Comparison of ENCODE assay signal across 16 cellular contexts in the genomic region with DNA sequence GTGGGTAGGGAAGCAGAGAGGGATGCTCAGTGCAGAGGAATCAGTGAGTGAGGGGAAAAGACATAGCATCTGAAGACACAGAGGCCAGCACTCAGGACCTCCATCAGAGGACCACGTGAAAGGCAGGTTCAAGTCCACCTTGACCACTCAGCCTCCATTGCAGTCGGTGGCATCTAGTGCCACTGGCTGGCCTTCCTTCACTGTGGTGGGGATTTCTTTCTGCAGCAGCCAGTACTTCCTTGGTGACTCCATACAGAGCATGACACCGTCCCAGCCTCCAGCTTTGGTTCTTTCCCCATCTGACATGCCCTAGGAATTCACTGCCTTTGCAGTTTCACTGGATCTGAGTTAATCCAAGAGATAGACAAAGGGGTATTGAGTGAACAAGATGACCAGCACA. TPM values are rescaled to one million over a fixed set of nuclear protein-coding genes. Genes with fewer than 3 reads are reported as not detected.
DNase-seq lines count a peak whose midpoint lies in the region; ATAC-seq and TF ChIP-seq lines count a peak whose summit lies in the region.
"Had no signal": no experiment of that assay in that cellular context is flagged by ENCODE, and none has a peak within 500 bp of the region (broad histone marks: within the 10 kb centered on the region; RNA-seq: fewer than 3 reads in every experiment).

No MANE protein-coding gene starts in this region.

- H2AFZ ChIP-seq in Karpas-422 (ENCODE audit: low read length) (no peak overlapping the region), SU-DHL-6 (ENCODE audit: low read depth, low read length, severe bottlenecking) (no peak overlapping the region)
- H2AFZ ChIP-seq: GM23338 had no signal

- H3K36me3 ChIP-seq in Karpas-422 (ENCODE audit: insufficient read depth, low read length) (no peaks in the 10 kb centered on the region; the same call in 1 of the 2 replicates), SU-DHL-6 (ENCODE audit: low read length) (no peaks in the 10 kb centered on the region), endodermal cell (ENCODE audit: control insufficient read depth, insufficient read depth, low read length) (no peaks in the 10 kb centered on the region)
- H3K36me3 ChIP-seq: BE2C, HAP-1 had no signal

- H3K79me2 ChIP-seq in Karpas-422 (ENCODE audit: low read length) (no peaks in the 10 kb centered on the region), SU-DHL-6 (ENCODE audit: insufficient read depth, low read length) (peaks cover 21% of the 10 kb centered on the region)

- CTCF ChIA-PET in activated CD8-positive, alpha-beta T cell treated with anti-CD3 and anti-CD28 coated beads, Interleukin-2, amount 10 ng/mL, durations not matched to agents 7 days and 5 days (lab: Charles Lee), result interaction anchor here (1.9 kb wide), 1 partner anchor 100 kb away, joined by 9 read pairs; no protein-coding TSS in a partner anchor

- H3K4me1 Mint-ChIP-seq in endodermal cell, result no peaks in the 10 kb centered on the region
- H3K4me1 Mint-ChIP-seq in stimulated activated naive B cell treated with anti-CD40 and anti-IgM and Interleukin-4, amounts not matched to agents 10 μg/mL and 1 μg/mL and 100 μg/mL, for 72 hours, result peaks cover 59 to 92% of the 10 kb centered on the region in 2 donors
- H3K4me1 Mint-ChIP-seq in activated CD8-positive, alpha-beta T cell treated with anti-CD3 and anti-CD28 coated beads, Interleukin-2, amount 10 ng/mL, durations not matched to agents 7 days and 5 days (ENCODE audit: low read depth), result peaks cover 25% of the 10 kb centered on the region

- peaks cover 4% of the 10 kb centered on the region for H3K27me3 Mint-ChIP-seq in endodermal cell (ENCODE audit: insufficient read depth)
- no peaks in the 10 kb centered on the region for H3K27me3 Mint-ChIP-seq in stimulated activated naive B cell treated with anti-CD40 and anti-IgM and Interleukin-4, amounts not matched to agents 10 μg/mL and 1 μg/mL and 100 μg/mL, for 72 hours
- H3K27me3 Mint-ChIP-seq in activated CD8-positive, alpha-beta T cell treated with anti-CD3 and anti-CD28 coated beads, Interleukin-2, amount 10 ng/mL, durations not matched to agents 7 days and 5 days (ENCODE audit: low read depth), result peaks cover 2% of the 10 kb centered on the region

- 92 to 100% methylated on average over 2 to 3 of the region's 3 CpGs for WGBS in endodermal cell (ENCODE audit: insufficient coverage in 1 of 2, insufficient read length in 1 of 2), 2 experiments

- peaks cover 91% of the 10 kb centered on the region for H3F3A ChIP-seq in SU-DHL-6 (ENCODE audit: insufficient read depth)

- no peaks in the 10 kb centered on the region for H4K20me1 ChIP-seq in Karpas-422 (ENCODE audit: insufficient read depth, low read depth, low read length)
- no peaks in the 10 kb centered on the region for H4K20me1 ChIP-seq in SU-DHL-6 (ENCODE audit: low read depth, low read length)

- no peak overlapping the region for H3K4me3 Mint-ChIP-seq in endodermal cell
- no peak overlapping the region for H3K4me3 Mint-ChIP-seq in stimulated activated naive B cell treated with anti-CD40 and anti-IgM and Interleukin-4, amounts not matched to agents 10 μg/mL and 1 μg/mL and 100 μg/mL, for 72 hours
- no peak overlapping the region for H3K4me3 Mint-ChIP-seq in activated CD8-positive, alpha-beta T cell treated with anti-CD3 and anti-CD28 coated beads, Interleukin-2, amount 10 ng/mL, durations not matched to agents 7 days and 5 days
- H3K4me3 Mint-ChIP-seq: CD4-positive, alpha-beta memory T cell; GM23338 had no signal

- H3K36me3 Mint-ChIP-seq in endodermal cell (ENCODE audit: low read depth), result no peaks in the 10 kb centered on the region
- peaks cover 0 to 3% of the 10 kb centered on the region in 2 donors for H3K36me3 Mint-ChIP-seq in stimulated activated naive B cell treated with anti-CD40 and anti-IgM and Interleukin-4, amounts not matched to agents 10 μg/mL and 1 μg/mL and 100 μg/mL, for 72 hours
- H3K36me3 Mint-ChIP-seq in activated CD8-positive, alpha-beta T cell treated with anti-CD3 and anti-CD28 coated beads, Interleukin-2, amount 10 ng/mL, durations not matched to agents 7 days and 5 days (ENCODE audit: low read depth), result no peaks in the 10 kb centered on the region
- H3K36me3 Mint-ChIP-seq: CD4-positive, alpha-beta memory T cell had no signal

- ATAC-seq in stimulated activated naive B cell treated with anti-CD40 and anti-IgM and Interleukin-4, amounts not matched to agents 10 μg/mL and 1 μg/mL and 100 μg/mL, for 72 hours (replicated peaks), result no peak
- ATAC-seq in activated CD8-positive, alpha-beta T cell treated with anti-CD3 and anti-CD28 coated beads, Interleukin-2, amount 10 ng/mL, durations not matched to agents 7 days and 5 days, result no peak
- ATAC-seq: A549, GM23338 had no signal

- H3K9ac ChIP-seq in Karpas-422 (ENCODE audit: low read length) (peak overlapping the region; percentile 92), SU-DHL-6 (ENCODE audit: low read length) (peak overlapping the region; percentile 70), endodermal cell (ENCODE audit: extremely low read depth, low read length, poor library complexity, severe bottlenecking) (no peak overlapping the region)

- no peaks in the 10 kb centered on the region for H3K9me3 Mint-ChIP-seq in endodermal cell
- no peaks in the 10 kb centered on the region for H3K9me3 Mint-ChIP-seq in stimulated activated naive B cell treated with anti-CD40 and anti-IgM and Interleukin-4, amounts not matched to agents 10 μg/mL and 1 μg/mL and 100 μg/mL, for 72 hours
- no peaks in the 10 kb centered on the region for H3K9me3 Mint-ChIP-seq in activated CD8-positive, alpha-beta T cell treated with anti-CD3 and anti-CD28 coated beads, Interleukin-2, amount 10 ng/mL, durations not matched to agents 7 days and 5 days (ENCODE audit: insufficient read depth)
- H3K9me3 Mint-ChIP-seq: CD4-positive, alpha-beta memory T cell; IgD-negative memory B cell had no signal

- H3K9me3 ChIP-seq in Karpas-422 (ENCODE audit: low read length) (no peaks in the 10 kb centered on the region), SU-DHL-6 (ENCODE audit: insufficient read depth, low read length) (no peaks in the 10 kb centered on the region), endodermal cell (ENCODE audit: control insufficient read depth, low read length) (no peaks in the 10 kb centered on the region)
- H3K9me3 ChIP-seq: A549, BE2C, HAP-1 had no signal

- H3K4me1 ChIP-seq in Karpas-422 (ENCODE audit: low read length) (peaks cover 94% of the 10 kb centered on the region), endodermal cell (ENCODE audit: control insufficient read depth, insufficient read depth, low read length) (no peaks in the 10 kb centered on the region)
- H3K4me1 ChIP-seq: A549, HAP-1 had no signal

- POLR2A ChIA-PET in activated CD8-positive, alpha-beta T cell treated with anti-CD3 and anti-CD28 coated beads, Interleukin-2, amount 10 ng/mL, durations not matched to agents 7 days and 5 days (lab: Charles Lee), result no interaction called here

- TF ChIP-seq CTCF in SU-DHL-6 (IDR thresholded peaks at IDR 0.05; ENCODE audit: insufficient read depth, low read length, poor library complexity, severe bottlenecking), result no peak
- TF ChIP-seq CTCF in endodermal cell (conservative IDR thresholded peaks at IDR 0.05), result no peak

- H3K27ac ChIP-seq in Karpas-422 (ENCODE audit: low read length) (peak overlapping the region; percentile 99), SU-DHL-6 (ENCODE audit: low read depth, low read length) (peak overlapping the region; percentile 97), endodermal cell (ENCODE audit: low read depth, low read length) (no peak overlapping the region)
- H3K27ac ChIP-seq: A549, C4-2B had no signal

- H3K9me2 ChIP-seq in Karpas-422 (replicated peaks; ENCODE audit: insufficient read depth, low read length), result no peaks in the 10 kb centered on the region
- H3K9me2 ChIP-seq in SU-DHL-6 (replicated peaks; ENCODE audit: insufficient read depth, low read length), result no peaks in the 10 kb centered on the region

- H3K4me3 ChIP-seq in Karpas-422 (ENCODE audit: low read length), result peak overlapping the region; percentile 71
- H3K4me3 ChIP-seq in SU-DHL-6 (ENCODE audit: insufficient read depth, low read length, poor library complexity, severe bottlenecking), result peak overlapping the region; percentile 63
- H3K4me3 ChIP-seq in endodermal cell (ENCODE audit: low read length), result no peak overlapping the region
- H3K4me3 ChIP-seq: A549, GM23338, HAP-1 had no signal

- H3K4me2 ChIP-seq in Karpas-422 (ENCODE audit: low read depth, low read length, poor library complexity, severe bottlenecking) (peak overlapping the region; percentile 82), SU-DHL-6 (ENCODE audit: low read depth, low read length, poor library complexity, severe bottlenecking) (peak overlapping the region; percentile 70)
- H3K4me2 ChIP-seq: A549 had no signal

- DNase-seq in Karpas-422 (peak; percentile 78), endodermal cell (peak; percentile 37), GM19240 (ENCODE audit: insufficient read length, low spot score) (no peak)
- DNase-seq in stimulated activated naive B cell treated with anti-CD40 and anti-IgM and Interleukin-4, amounts not matched to agents 10 μg/mL and 1 μg/mL and 100 μg/mL, for 72 hours, result no peak
- no peak for DNase-seq in activated CD8-positive, alpha-beta memory T cell treated with anti-CD3 and anti-CD28 coated beads, Interleukin-2, amount 50 U/mL, for 48 hours
- no peak for DNase-seq in activated CD8-positive, alpha-beta T cell treated with anti-CD3 and anti-CD28 coated beads, Interleukin-2, amount 10 ng/mL, durations not matched to agents 7 days and 5 days
- DNase-seq: BE2C; CD4-positive, alpha-beta memory T cell; DMS79 treated with DMSO at 0.1 percent for 48 hours; GDM1 had no signal

- H3K27me3 ChIP-seq in Karpas-422 (ENCODE audit: low read length) (no peaks in the 10 kb centered on the region), SU-DHL-6 (ENCODE audit: low read length) (no peaks in the 10 kb centered on the region), endodermal cell (ENCODE audit: control insufficient read depth, insufficient read depth, low read length, poor library complexity, severe bottlenecking) (no peaks in the 10 kb centered on the region)
- H3K27me3 ChIP-seq: BE2C had no signal

- no peak overlapping the region for H3K27ac Mint-ChIP-seq in endodermal cell
- H3K27ac Mint-ChIP-seq in stimulated activated naive B cell treated with anti-CD40 and anti-IgM and Interleukin-4, amounts not matched to agents 10 μg/mL and 1 μg/mL and 100 μg/mL, for 72 hours, result peak overlapping the region; percentile 70
- H3K27ac Mint-ChIP-seq in activated CD8-positive, alpha-beta T cell treated with anti-CD3 and anti-CD28 coated beads, Interleukin-2, amount 10 ng/mL, durations not matched to agents 7 days and 5 days, result no peak overlapping the region
- H3K27ac Mint-ChIP-seq: CD4-positive, alpha-beta memory T cell; GM23338 had no signal

RNA-seq across cellular contexts. Expression of a gene that starts 58.0 kb away (rescaled TPM):
- 88.9 and 251 TPM in 2 replicates for total RNA-seq in Karpas-422 (2014; rRNA removed; shearing (Covaris generic); ENCODE audit: low replicate concordance)
- total RNA-seq in endodermal cell, result 10 to 100 TPM; 74.8 to 76.7 TPM
- 58.1 TPM for polyA plus RNA-seq in endodermal cell (2013, experiment 1 of 2)
- polyA plus RNA-seq in endodermal cell (2013, experiment 2 of 2), result 55.4 TPM
- 10 to 100 TPM; 51.3 to 52.4 TPM for total RNA-seq in activated CD8-positive, alpha-beta T cell treated with anti-CD3 and anti-CD28 coated beads, Interleukin-2, amount 10 ng/mL, durations not matched to agents 7 days and 5 days

Comparison
In these comparisons a context has a peak if more than half of its experiments do, and no peak if none do; other contexts are left out.
1. DNase-seq: peak in Karpas-422 (single experiment) and endodermal cell (single experiment); none in stimulated activated naive B cell treated with anti-CD40 and anti-IgM and Interleukin-4, amounts not matched to agents 10 μg/mL and 1 μg/mL and 100 μg/mL, for 72 hours (single experiment), GM19240 (single experiment), activated CD8-positive, alpha-beta memory T cell treated with anti-CD3 and anti-CD28 coated beads, Interleukin-2, amount 50 U/mL, for 48 hours (single experiment) and activated CD8-positive, alpha-beta T cell treated with anti-CD3 and anti-CD28 coated beads, Interleukin-2, amount 10 ng/mL, durations not matched to agents 7 days and 5 days (single experiment).